In the genomic region with DNA sequence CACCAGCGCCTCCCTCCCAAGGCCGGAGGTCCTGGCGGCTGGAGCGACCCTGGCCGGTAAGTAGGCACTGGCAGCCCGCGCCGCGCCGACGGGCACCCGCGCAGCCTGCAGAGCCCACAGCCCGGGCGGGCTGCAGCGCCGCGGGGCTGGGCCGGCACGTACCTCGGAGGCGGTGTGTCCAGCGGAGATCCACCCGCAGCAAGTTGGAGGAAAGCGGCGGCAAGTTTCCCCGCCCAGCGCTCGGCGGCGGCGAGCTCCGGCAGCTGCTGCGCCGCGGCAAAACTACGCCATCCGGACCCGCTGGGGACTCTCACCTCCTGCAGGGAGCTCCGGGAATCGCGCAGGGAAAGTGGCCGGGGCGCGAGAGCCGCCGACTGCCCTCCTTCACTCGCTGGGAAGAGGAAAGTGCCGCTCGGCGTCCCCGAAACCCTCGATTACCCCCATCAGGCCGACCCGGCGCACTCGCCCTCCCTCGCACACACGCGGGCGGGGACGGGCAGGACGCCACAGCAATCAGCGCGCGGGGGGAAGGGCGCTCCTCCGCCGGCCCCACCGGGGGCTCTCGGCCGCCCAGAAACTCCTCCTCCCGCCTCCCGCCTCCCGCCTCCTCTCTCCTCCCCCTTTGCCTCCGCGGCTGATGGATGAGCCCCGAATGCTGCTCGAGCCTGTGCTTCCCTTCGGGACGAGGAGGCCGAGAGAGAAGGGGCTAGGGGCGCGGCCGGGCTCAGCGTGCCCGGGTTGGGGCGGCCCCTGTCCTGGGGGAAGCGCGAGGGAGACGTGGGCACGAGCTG, we compare ENCODE assay signal across 1 cellular context.
TF ChIP-seq lines count a peak whose summit lies in the region.

Gene TGFBR3, minus strand, starts transcription at position 436 of the 791 bp plus-strand sequence. CDS start 24,620 bp downstream, outside the sequence.

TF ChIP-seq in K562, 482 proteins besides CTCF, POLR2A, EP300 and RAD21 (continued from another document and continues in another):
- no peak for TF ChIP-seq ILK (tag; IDR thresholded peaks at IDR 0.05; ENCODE audit: borderline replicate concordance, low read depth)
- no peak for TF ChIP-seq ARID3B (CRISPR knock-in tag; IDR thresholded peaks at IDR 0.05; ENCODE audit: borderline replicate concordance)
- TF ChIP-seq HSF4 (CRISPR knock-in tag; IDR thresholded peaks at IDR 0.05; ENCODE audit: borderline replicate concordance): no peak
- no peak for TF ChIP-seq LEF1 (IDR thresholded peaks at IDR 0.05)
- peak; percentile 91 for TF ChIP-seq HNRNPLL (IDR thresholded peaks at IDR 0.05; ENCODE audit: low read depth, low read length, poor library complexity, severe bottlenecking)
- TF ChIP-seq RBM39 (optimal IDR thresholded peaks at IDR 0.05; ENCODE audit: low read depth, low read length): no peak
- no peak; the same call in 1 of the 2 replicates for TF ChIP-seq ATF2 (CRISPR knock-in tag; IDR thresholded peaks at IDR 0.05)
- no peak for TF ChIP-seq FOXM1 (IDR thresholded peaks at IDR 0.05; ENCODE audit: low read depth)
- TF ChIP-seq FOXM1 (CRISPR knock-in tag; IDR thresholded peaks at IDR 0.05; ENCODE audit: low read depth): 0 out of 2 replicates have a peak, but pooled peaks have one; percentile 57
- TF ChIP-seq, protein P1, sequence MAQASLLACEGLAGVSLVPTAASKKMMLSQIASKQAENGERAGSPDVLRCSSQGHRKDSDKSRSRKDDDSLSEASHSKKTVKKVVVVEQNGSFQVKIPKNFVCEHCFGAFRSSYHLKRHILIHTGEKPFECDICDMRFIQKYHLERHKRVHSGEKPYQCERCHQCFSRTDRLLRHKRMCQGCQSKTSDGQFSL (CRISPR knock-in tag; IDR thresholded peaks at IDR 0.05): peak; percentile 44
- TF ChIP-seq, protein P1 (tag; IDR thresholded peaks at IDR 0.05): 0 out of 4 replicates have a peak, but pooled peaks of 1 of the 2 experiments have one; percentile 12
- no peak for TF ChIP-seq NFRKB (IDR thresholded peaks at IDR 0.05; ENCODE audit: low read depth)
- TF ChIP-seq TBL1XR1 (IDR thresholded peaks at IDR 0.05; ENCODE audit: low read length in 2 of 2): no peak
- no peak for TF ChIP-seq ZNF146 (CRISPR knock-in tag; IDR thresholded peaks at IDR 0.05; ENCODE audit: unreplicated experiment)
- no peak for TF ChIP-seq ZNF23 (CRISPR knock-in tag; IDR thresholded peaks at IDR 0.05)
- TF ChIP-seq ZNF174 (CRISPR knock-in tag; IDR thresholded peaks at IDR 0.05): no peak
- TF ChIP-seq LCOR (CRISPR knock-in tag; IDR thresholded peaks at IDR 0.05): peak; percentile 64; the same call in 1 of the 2 replicates
- no peak for TF ChIP-seq CSDE1 (IDR thresholded peaks at IDR 0.05)
- no peak for TF ChIP-seq ZFPM2 (CRISPR knock-in tag; IDR thresholded peaks at IDR 0.05)
- TF ChIP-seq ZNF699 (CRISPR knock-in tag; IDR thresholded peaks at IDR 0.05; ENCODE audit: insufficient replicate concordance): no peak
- TF ChIP-seq RBM17 (IDR thresholded peaks at IDR 0.05; ENCODE audit: borderline replicate concordance, low read depth, low read length): no peak
- TF ChIP-seq, protein P2, sequence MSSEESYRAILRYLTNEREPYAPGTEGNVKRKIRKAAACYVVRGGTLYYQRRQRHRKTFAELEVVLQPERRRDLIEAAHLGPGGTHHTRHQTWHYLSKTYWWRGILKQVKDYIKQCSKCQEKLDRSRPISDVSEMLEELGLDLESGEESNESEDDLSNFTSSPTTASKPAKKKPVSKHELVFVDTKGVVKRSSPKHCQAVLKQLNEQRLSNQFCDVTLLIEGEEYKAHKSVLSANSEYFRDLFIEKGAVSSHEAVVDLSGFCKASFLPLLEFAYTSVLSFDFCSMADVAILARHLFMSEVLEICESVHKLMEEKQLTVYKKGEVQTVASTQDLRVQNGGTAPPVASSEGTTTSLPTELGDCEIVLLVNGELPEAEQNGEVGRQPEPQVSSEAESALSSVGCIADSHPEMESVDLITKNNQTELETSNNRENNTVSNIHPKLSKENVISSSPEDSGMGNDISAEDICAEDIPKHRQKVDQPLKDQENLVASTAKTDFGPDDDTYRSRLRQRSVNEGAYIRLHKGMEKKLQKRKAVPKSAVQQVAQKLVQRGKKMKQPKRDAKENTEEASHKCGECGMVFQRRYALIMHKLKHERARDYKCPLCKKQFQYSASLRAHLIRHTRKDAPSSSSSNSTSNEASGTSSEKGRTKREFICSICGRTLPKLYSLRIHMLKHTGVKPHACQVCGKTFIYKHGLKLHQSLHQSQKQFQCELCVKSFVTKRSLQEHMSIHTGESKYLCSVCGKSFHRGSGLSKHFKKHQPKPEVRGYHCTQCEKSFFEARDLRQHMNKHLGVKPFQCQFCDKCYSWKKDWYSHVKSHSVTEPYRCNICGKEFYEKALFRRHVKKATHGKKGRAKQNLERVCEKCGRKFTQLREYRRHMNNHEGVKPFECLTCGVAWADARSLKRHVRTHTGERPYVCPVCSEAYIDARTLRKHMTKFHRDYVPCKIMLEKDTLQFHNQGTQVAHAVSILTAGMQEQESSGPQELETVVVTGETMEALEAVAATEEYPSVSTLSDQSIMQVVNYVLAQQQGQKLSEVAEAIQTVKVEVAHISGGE (CRISPR knock-in tag; IDR thresholded peaks at IDR 0.05): 0 out of 6 replicates have a peak, but pooled peaks of 1 of the 3 experiments have one; percentile 48
- no peak for TF ChIP-seq MLLT1 (IDR thresholded peaks at IDR 0.05)
- TF ChIP-seq HMG20A (CRISPR knock-in tag; conservative IDR thresholded peaks at IDR 0.05): no peak
- TF ChIP-seq SMARCA5 (IDR thresholded peaks at IDR 0.05): no peak
- TF ChIP-seq, protein P3, sequence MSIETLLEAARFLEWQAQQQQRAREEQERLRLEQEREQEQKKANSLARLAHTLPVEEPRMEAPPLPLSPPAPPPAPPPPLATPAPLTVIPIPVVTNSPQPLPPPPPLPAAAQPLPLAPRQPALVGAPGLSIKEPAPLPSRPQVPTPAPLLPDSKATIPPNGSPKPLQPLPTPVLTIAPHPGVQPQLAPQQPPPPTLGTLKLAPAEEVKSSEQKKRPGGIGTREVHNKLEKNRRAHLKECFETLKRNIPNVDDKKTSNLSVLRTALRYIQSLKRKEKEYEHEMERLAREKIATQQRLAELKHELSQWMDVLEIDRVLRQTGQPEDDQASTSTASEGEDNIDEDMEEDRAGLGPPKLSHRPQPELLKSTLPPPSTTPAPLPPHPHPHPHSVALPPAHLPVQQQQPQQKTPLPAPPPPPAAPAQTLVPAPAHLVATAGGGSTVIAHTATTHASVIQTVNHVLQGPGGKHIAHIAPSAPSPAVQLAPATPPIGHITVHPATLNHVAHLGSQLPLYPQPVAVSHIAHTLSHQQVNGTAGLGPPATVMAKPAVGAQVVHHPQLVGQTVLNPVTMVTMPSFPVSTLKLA (conservative IDR thresholded peaks at IDR 0.05): peak; percentile 36 to 73; a peak in 2 of 4 replicates
- no peak for TF ChIP-seq ZNF512 (tag; IDR thresholded peaks at IDR 0.05)
- no peak for TF ChIP-seq NR4A1 (CRISPR knock-in tag; IDR thresholded peaks at IDR 0.05)
- 0 out of 2 replicates have a peak, but pooled peaks have one; percentile 38 for TF ChIP-seq NR4A1 (tag; IDR thresholded peaks at IDR 0.05)
- 0 out of 2 replicates have a peak, but pooled peaks have one; percentile 34 for TF ChIP-seq ZNF644 (tag; IDR thresholded peaks at IDR 0.05; ENCODE audit: low read depth)
- TF ChIP-seq, protein P4, sequence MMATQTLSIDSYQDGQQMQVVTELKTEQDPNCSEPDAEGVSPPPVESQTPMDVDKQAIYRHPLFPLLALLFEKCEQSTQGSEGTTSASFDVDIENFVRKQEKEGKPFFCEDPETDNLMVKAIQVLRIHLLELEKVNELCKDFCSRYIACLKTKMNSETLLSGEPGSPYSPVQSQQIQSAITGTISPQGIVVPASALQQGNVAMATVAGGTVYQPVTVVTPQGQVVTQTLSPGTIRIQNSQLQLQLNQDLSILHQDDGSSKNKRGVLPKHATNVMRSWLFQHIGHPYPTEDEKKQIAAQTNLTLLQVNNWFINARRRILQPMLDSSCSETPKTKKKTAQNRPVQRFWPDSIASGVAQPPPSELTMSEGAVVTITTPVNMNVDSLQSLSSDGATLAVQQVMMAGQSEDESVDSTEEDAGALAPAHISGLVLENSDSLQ (IDR thresholded peaks at IDR 0.05): peak; percentile 90
- peak; percentile 31 for TF ChIP-seq MEIS2 (IDR thresholded peaks at IDR 0.05; ENCODE audit: partially characterized antibody)
- no peak for TF ChIP-seq ZNF398 (CRISPR knock-in tag; IDR thresholded peaks at IDR 0.05)
- TF ChIP-seq CBFB (CRISPR knock-in tag; IDR thresholded peaks at IDR 0.05): no peak
- no peak for TF ChIP-seq CHD4 (IDR thresholded peaks at IDR 0.05; ENCODE audit: insufficient read depth, insufficient replicate concordance, low read depth, low read length, poor library complexity, severe bottlenecking)
- no peak for TF ChIP-seq MED1 (CRISPR knock-in tag; IDR thresholded peaks at IDR 0.05; ENCODE audit: borderline replicate concordance)
- peak; percentile 76 for TF ChIP-seq FIP1L1 (IDR thresholded peaks at IDR 0.05; ENCODE audit: low read depth, low read length, poor library complexity, severe bottlenecking)
- no peak for TF ChIP-seq ETV1 (tag; conservative IDR thresholded peaks at IDR 0.05; ENCODE audit: low read depth)
- TF ChIP-seq GABPA (tag; conservative IDR thresholded peaks at IDR 0.05; ENCODE audit: low read depth): no peak
- peak; percentile 44; the same call in 1 of the 2 replicates for TF ChIP-seq SOX6 (IDR thresholded peaks at IDR 0.05)
- TF ChIP-seq TFAM (CRISPR knock-in tag; conservative IDR thresholded peaks at IDR 0.05): no peak
- peak; percentile 69 for TF ChIP-seq CHD2 (IDR thresholded peaks at IDR 0.05; ENCODE audit: low read depth, low read length)
- TF ChIP-seq ZBTB12 (CRISPR knock-in tag; IDR thresholded peaks at IDR 0.05): 0 out of 2 replicates have a peak, but pooled peaks have one; percentile 16
- TF ChIP-seq ZNF316 (IDR thresholded peaks at IDR 0.05): peak; percentile 27; the same call in 1 of the 2 replicates
